Comparison of ENCODE assay signal across 1 cellular context in the genomic region with DNA sequence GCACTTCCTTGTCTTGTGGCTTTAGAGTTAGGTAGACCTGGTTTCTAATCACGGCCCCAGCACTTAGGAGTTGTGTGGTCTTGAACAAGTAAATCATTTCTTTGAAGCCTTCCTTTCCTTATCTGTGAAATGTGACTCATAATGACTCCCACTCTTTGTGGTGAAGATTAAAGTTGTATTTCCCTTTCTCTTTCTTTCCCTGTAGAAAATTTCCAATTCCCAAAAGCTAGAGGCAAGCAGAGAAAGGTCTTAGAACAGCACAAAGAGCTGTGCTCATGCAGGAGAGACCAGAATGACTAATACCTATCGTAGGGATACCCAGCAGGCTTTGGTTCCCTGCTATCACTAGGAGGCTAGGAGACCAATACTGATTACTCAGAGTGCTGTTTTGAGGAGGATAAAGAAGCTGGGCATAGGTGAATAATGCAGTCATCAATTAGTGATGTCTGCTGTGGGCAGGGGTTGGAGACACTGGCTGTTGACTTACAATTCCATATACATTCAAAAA.
TF ChIP-seq lines count a peak whose summit lies in the region.

No MANE protein-coding gene starts in this region.

TF ChIP-seq in HepG2, 621 proteins besides CTCF, POLR2A, EP300 and RAD21 (continued from another document):
- TF ChIP-seq, protein P1, sequence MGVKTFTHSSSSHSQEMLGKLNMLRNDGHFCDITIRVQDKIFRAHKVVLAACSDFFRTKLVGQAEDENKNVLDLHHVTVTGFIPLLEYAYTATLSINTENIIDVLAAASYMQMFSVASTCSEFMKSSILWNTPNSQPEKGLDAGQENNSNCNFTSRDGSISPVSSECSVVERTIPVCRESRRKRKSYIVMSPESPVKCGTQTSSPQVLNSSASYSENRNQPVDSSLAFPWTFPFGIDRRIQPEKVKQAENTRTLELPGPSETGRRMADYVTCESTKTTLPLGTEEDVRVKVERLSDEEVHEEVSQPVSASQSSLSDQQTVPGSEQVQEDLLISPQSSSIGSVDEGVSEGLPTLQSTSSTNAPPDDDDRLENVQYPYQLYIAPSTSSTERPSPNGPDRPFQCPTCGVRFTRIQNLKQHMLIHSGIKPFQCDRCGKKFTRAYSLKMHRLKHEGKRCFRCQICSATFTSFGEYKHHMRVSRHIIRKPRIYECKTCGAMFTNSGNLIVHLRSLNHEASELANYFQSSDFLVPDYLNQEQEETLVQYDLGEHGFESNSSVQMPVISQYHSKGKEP (CRISPR knock-in tag; IDR thresholded peaks at IDR 0.05) = no peak
